ENCODE assay signal across 1 cellular context in genomic region chr1:46537651-46538050, GRCh38.
TF ChIP-seq lines count a peak whose summit lies in the region.

No MANE protein-coding gene starts in this region.

TF ChIP-seq in K562, 482 proteins besides CTCF, POLR2A, EP300 and RAD21:
- TF ChIP-seq LEF1 (IDR thresholded peaks at IDR 0.05) = no peak
- TF ChIP-seq KDM1A (IDR thresholded peaks at IDR 0.05) = peak; percentile 47 to 66; a peak in 3 of 4 replicates
- TF ChIP-seq XRCC5 (IDR thresholded peaks at IDR 0.05; ENCODE audit: low read depth, low read length) = no peak
- TF ChIP-seq BCOR (IDR thresholded peaks at IDR 0.05) = peak; percentile 56; the same call in 1 of the 2 replicates
- TF ChIP-seq RBM25 (IDR thresholded peaks at IDR 0.05; ENCODE audit: low read depth, low read length, severe bottlenecking) = peak; percentile 50
- no peak for TF ChIP-seq SAFB2 (IDR thresholded peaks at IDR 0.05; ENCODE audit: borderline replicate concordance, low read depth, low read length, severe bottlenecking)
- TF ChIP-seq, protein P1, sequence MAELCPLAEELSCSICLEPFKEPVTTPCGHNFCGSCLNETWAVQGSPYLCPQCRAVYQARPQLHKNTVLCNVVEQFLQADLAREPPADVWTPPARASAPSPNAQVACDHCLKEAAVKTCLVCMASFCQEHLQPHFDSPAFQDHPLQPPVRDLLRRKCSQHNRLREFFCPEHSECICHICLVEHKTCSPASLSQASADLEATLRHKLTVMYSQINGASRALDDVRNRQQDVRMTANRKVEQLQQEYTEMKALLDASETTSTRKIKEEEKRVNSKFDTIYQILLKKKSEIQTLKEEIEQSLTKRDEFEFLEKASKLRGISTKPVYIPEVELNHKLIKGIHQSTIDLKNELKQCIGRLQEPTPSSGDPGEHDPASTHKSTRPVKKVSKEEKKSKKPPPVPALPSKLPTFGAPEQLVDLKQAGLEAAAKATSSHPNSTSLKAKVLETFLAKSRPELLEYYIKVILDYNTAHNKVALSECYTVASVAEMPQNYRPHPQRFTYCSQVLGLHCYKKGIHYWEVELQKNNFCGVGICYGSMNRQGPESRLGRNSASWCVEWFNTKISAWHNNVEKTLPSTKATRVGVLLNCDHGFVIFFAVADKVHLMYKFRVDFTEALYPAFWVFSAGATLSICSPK (IDR thresholded peaks at IDR 0.05; ENCODE audit: borderline replicate concordance) = no peak
- no peak for TF ChIP-seq CEBPG (CRISPR knock-in tag; IDR thresholded peaks at IDR 0.05)
- no peak for TF ChIP-seq CEBPG (tag; conservative IDR thresholded peaks at IDR 0.05 in 1 of 2, IDR thresholded peaks at IDR 0.05 in 1 of 2)
- TF ChIP-seq, protein P2, sequence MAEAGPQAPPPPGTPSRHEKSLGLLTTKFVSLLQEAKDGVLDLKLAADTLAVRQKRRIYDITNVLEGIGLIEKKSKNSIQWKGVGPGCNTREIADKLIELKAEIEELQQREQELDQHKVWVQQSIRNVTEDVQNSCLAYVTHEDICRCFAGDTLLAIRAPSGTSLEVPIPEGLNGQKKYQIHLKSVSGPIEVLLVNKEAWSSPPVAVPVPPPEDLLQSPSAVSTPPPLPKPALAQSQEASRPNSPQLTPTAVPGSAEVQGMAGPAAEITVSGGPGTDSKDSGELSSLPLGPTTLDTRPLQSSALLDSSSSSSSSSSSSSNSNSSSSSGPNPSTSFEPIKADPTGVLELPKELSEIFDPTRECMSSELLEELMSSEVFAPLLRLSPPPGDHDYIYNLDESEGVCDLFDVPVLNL (CRISPR knock-in tag; IDR thresholded peaks at IDR 0.05; ENCODE audit: low read depth) = no peak
- 0 out of 2 replicates have a peak, but pooled peaks have one; percentile 23 for TF ChIP-seq ADNP (tag; IDR thresholded peaks at IDR 0.05)
- TF ChIP-seq HNRNPL (IDR thresholded peaks at IDR 0.05; ENCODE audit: low read depth, low read length) = no peak
- TF ChIP-seq, protein P3, sequence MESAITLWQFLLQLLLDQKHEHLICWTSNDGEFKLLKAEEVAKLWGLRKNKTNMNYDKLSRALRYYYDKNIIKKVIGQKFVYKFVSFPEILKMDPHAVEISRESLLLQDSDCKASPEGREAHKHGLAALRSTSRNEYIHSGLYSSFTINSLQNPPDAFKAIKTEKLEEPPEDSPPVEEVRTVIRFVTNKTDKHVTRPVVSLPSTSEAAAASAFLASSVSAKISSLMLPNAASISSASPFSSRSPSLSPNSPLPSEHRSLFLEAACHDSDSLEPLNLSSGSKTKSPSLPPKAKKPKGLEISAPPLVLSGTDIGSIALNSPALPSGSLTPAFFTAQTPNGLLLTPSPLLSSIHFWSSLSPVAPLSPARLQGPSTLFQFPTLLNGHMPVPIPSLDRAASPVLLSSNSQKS (CRISPR knock-in tag; IDR thresholded peaks at IDR 0.05) = no peak
- TF ChIP-seq, protein P4, sequence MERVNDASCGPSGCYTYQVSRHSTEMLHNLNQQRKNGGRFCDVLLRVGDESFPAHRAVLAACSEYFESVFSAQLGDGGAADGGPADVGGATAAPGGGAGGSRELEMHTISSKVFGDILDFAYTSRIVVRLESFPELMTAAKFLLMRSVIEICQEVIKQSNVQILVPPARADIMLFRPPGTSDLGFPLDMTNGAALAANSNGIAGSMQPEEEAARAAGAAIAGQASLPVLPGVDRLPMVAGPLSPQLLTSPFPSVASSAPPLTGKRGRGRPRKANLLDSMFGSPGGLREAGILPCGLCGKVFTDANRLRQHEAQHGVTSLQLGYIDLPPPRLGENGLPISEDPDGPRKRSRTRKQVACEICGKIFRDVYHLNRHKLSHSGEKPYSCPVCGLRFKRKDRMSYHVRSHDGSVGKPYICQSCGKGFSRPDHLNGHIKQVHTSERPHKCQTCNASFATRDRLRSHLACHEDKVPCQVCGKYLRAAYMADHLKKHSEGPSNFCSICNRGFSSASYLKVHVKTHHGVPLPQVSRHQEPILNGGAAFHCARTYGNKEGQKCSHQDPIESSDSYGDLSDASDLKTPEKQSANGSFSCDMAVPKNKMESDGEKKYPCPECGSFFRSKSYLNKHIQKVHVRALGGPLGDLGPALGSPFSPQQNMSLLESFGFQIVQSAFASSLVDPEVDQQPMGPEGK (CRISPR knock-in tag; IDR thresholded peaks at IDR 0.05; ENCODE audit: borderline replicate concordance) = no peak
- no peak for TF ChIP-seq SOX6 (IDR thresholded peaks at IDR 0.05)
- no peak for TF ChIP-seq HDAC1 (IDR thresholded peaks at IDR 0.05)
- peak; percentile 33 for TF ChIP-seq ZNF316 (IDR thresholded peaks at IDR 0.05)
- TF ChIP-seq, protein P5, sequence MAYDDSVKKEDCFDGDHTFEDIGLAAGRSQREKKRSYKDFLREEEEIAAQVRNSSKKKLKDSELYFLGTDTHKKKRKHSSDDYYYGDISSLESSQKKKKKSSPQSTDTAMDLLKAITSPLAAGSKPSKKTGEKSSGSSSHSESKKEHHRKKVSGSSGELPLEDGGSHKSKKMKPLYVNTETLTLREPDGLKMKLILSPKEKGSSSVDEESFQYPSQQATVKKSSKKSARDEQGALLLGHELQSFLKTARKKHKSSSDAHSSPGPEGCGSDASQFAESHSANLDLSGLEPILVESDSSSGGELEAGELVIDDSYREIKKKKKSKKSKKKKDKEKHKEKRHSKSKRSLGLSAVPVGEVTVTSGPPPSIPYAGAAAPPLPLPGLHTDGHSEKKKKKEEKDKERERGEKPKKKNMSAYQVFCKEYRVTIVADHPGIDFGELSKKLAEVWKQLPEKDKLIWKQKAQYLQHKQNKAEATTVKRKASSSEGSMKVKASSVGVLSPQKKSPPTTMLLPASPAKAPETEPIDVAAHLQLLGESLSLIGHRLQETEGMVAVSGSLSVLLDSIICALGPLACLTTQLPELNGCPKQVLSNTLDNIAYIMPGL (CRISPR knock-in tag; IDR thresholded peaks at IDR 0.05) = no peak
- no peak for TF ChIP-seq CREB3L1 (IDR thresholded peaks at IDR 0.05; ENCODE audit: borderline replicate concordance, low read depth)
